In the genomic region with DNA sequence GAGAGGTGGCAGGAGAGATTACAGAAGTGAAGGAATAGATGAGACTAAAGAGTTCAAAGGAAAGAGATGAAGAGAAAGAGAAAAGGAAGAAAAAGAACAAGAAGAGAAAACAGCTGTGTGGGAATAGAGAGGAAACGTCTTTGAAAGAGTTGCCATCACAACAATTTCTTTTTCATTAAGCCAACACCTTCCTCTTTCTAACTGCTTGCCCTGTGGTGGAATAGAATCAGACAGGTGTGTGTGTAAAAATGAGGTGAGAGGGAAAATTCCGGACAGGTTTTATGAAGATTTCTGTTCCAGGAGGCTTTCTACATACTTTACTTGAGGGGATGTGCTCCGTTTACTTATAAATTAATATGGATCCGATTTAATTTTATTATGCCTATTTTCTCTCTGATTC, we compare ENCODE assay signal across 24 cellular contexts. TPM values are rescaled to one million over a fixed set of nuclear protein-coding genes. Genes with fewer than 3 reads are reported as not detected.
DNase-seq lines count a peak whose midpoint lies in the region; ATAC-seq, FAIRE-seq and TF ChIP-seq lines count a peak whose summit lies in the region.
"Had no signal": no experiment of that assay in that cellular context is flagged by ENCODE, and none has a peak within 500 bp of the region (broad histone marks: within the 10 kb centered on the region; RNA-seq: fewer than 3 reads in every experiment).

No MANE protein-coding gene starts in this region.

- H3K4me3 ChIP-seq in CD4-positive, alpha-beta memory T cell (ENCODE audit: low read length in 2 of 2), result no peak overlapping the region
- no peak overlapping the region for H3K4me3 ChIP-seq in dorsolateral prefrontal cortex
- H3K4me3 ChIP-seq in HepG2 (replicated peaks in 1 of 3; ENCODE audit: insufficient read depth in 1 of 3, low read depth in 2 of 3, low read length in 3 of 3), result no peak overlapping the region
- H3K4me3 ChIP-seq: adrenal gland, stomach, upper lobe of right lung had no signal

- FAIRE-seq in HepG2 (lab: Jason Lieb, UNC), result no peak

- no peaks in the 10 kb centered on the region for H3K36me3 Mint-ChIP-seq in T-helper 2 cell treated with Interferon-gamma antibody and Interleukin-4, amounts not matched to agents 5 μg/mL and 100 μg/mL, for 36 hours (ENCODE audit: low read depth)
- H3K36me3 Mint-ChIP-seq in CD4-positive, alpha-beta memory T cell, result peaks cover 0 to 1% of the 10 kb centered on the region in 2 donors
- no peaks in the 10 kb centered on the region for H3K36me3 Mint-ChIP-seq in T-helper 17 cell (ENCODE audit: low read depth)
- no peaks in the 10 kb centered on the region for H3K36me3 Mint-ChIP-seq in naive thymus-derived CD8-positive, alpha-beta T cell

- H3K79me2 ChIP-seq in HepG2 (ENCODE audit: insufficient read depth, low read length), result no peaks in the 10 kb centered on the region

- H3K9me3 Mint-ChIP-seq in T-helper 2 cell treated with Interferon-gamma antibody and Interleukin-4, amounts not matched to agents 5 μg/mL and 100 μg/mL, for 36 hours, result no peaks in the 10 kb centered on the region
- no peaks in the 10 kb centered on the region for H3K9me3 Mint-ChIP-seq in CD4-positive, alpha-beta memory T cell
- peaks cover 0 to 8% (median 0%) of the 10 kb centered on the region in 9 donors for H3K9me3 Mint-ChIP-seq in naive thymus-derived CD8-positive, alpha-beta T cell
- H3K9me3 Mint-ChIP-seq: activated T-cell treated with anti-CD3 and anti-CD28 coated beads, Interleukin-2, amount 50 U/mL, for 4 hours had no signal

- H4K20me1 ChIP-seq in HepG2 (ENCODE audit: insufficient read depth, low read length), result no peaks in the 10 kb centered on the region

- peaks cover 19% of the 10 kb centered on the region for H3K4me1 ChIP-seq in CD4-positive, alpha-beta memory T cell (ENCODE audit: insufficient read depth, low read length)
- H3K4me1 ChIP-seq in HepG2 (ENCODE audit: insufficient read depth, low read length), result no peaks in the 10 kb centered on the region
- H3K4me1 ChIP-seq: foreskin keratinocyte had no signal

- in situ Hi-C loops in HepG2 (cut with HindIII; ENCODE audit: extremely low pct_ligation_motif_present, low pct_unique_long_range_greater_than_20kb), result no loop called here

- TF ChIP-seq EP300 in HepG2 (IDR thresholded peaks at IDR 0.05; ENCODE audit: low read depth in 2 of 2, low read length in 2 of 2), result no peak
- TF ChIP-seq EP300 in HepG2 (CRISPR knock-in tag; IDR thresholded peaks at IDR 0.05; ENCODE audit: borderline replicate concordance), result no peak

- H3K27me3 ChIP-seq in CD4-positive, alpha-beta memory T cell (ENCODE audit: insufficient read depth, low read length), result no peaks in the 10 kb centered on the region
- H3K27me3 ChIP-seq in dorsolateral prefrontal cortex (no peaks in the 10 kb centered on the region), HepG2 (ENCODE audit: control insufficient read depth in 1 of 2, insufficient read depth in 2 of 2, low read length in 2 of 2) (no peaks in the 10 kb centered on the region)
- H3K27me3 ChIP-seq: adrenal gland, foreskin keratinocyte, stomach, upper lobe of right lung had no signal

- intact Hi-C loops in CD4-positive, alpha-beta memory T cell (cut with micrococcal nuclease), result no loop called here
- intact Hi-C loops in dorsolateral prefrontal cortex (cut with DNase I), result no loop called here
- intact Hi-C loops in HepG2 (cut with micrococcal nuclease; ENCODE audit: unreplicated experiment), result no loop called here

- no peak overlapping the region for H2AFZ ChIP-seq in HepG2 (ENCODE audit: low read length)

- ATAC-seq in T-helper 17 cell (no peak), HepG2 (no peak)
- no peak for ATAC-seq in naive thymus-derived CD8-positive, alpha-beta T cell
- ATAC-seq: foreskin keratinocyte, SK-N-SH treated with all-trans-retinoic acid at 6 μM for 48 hours had no signal

- peaks cover 21% of the 10 kb centered on the region for H3K4me1 Mint-ChIP-seq in T-helper 2 cell treated with Interferon-gamma antibody and Interleukin-4, amounts not matched to agents 5 μg/mL and 100 μg/mL, for 36 hours (ENCODE audit: low read depth)
- peaks cover 12 to 26% (median 19%) of the 10 kb centered on the region in 4 donors for H3K4me1 Mint-ChIP-seq in CD4-positive, alpha-beta memory T cell
- H3K4me1 Mint-ChIP-seq in T-helper 17 cell, result peaks cover 14% of the 10 kb centered on the region
- peaks cover 11 to 54% (median 17%) of the 10 kb centered on the region in 4 donors for H3K4me1 Mint-ChIP-seq in naive thymus-derived CD8-positive, alpha-beta T cell

- BruUV-seq in HepG2 (replicated peaks; lab: Mats Ljungman, UMichigan), result no TSS peak

- H3K27ac Mint-ChIP-seq in T-helper 2 cell treated with Interferon-gamma antibody and Interleukin-4, amounts not matched to agents 5 μg/mL and 100 μg/mL, for 36 hours, result peak overlapping the region; percentile 4
- no peak overlapping the region for H3K27ac Mint-ChIP-seq in CD4-positive, alpha-beta memory T cell
- no peak overlapping the region for H3K27ac Mint-ChIP-seq in T-helper 17 cell
- peak overlapping the region in 1 of 10 donors; percentile 23 for H3K27ac Mint-ChIP-seq in naive thymus-derived CD8-positive, alpha-beta T cell

- no peak overlapping the region for H3K9ac ChIP-seq in HepG2 (ENCODE audit: insufficient read depth, low read depth, low read length)

- peak overlapping the region; percentile 4 for H3K4me3 Mint-ChIP-seq in T-helper 2 cell treated with Interferon-gamma antibody and Interleukin-4, amounts not matched to agents 5 μg/mL and 100 μg/mL, for 36 hours
- peak overlapping the region in 5 of 8 donors; percentile 23 to 73 (median 33) for H3K4me3 Mint-ChIP-seq in CD4-positive, alpha-beta memory T cell
- H3K4me3 Mint-ChIP-seq in T-helper 17 cell, result peak overlapping the region; percentile 0
- H3K4me3 Mint-ChIP-seq in naive thymus-derived CD8-positive, alpha-beta T cell, result peak overlapping the region in 8 of 10 donors; percentile 3 to 35 (median 19)

- no peak overlapping the region for H3K4me2 ChIP-seq in HepG2 (ENCODE audit: low read depth, low read length)

- TF ChIP-seq RAD21 in HepG2 (CRISPR knock-in tag; IDR thresholded peaks at IDR 0.05), result no peak

- DNase-seq in T-helper 2 cell treated with Interferon-gamma antibody and Interleukin-4, amounts not matched to agents 5 μg/mL and 100 μg/mL, for 36 hours (ENCODE audit: low spot score), result no peak
- DNase-seq in T-helper 2 cell, result no peak
- DNase-seq in CD4-positive, alpha-beta memory T cell, result no peak
- DNase-seq in T-helper 17 cell, result no peak
- DNase-seq in naive thymus-derived CD8-positive, alpha-beta T cell, result no peak
- DNase-seq in HT-29 (ENCODE audit: low spot score), result no peak
- no peak for DNase-seq in dorsolateral prefrontal cortex
- no peak for DNase-seq in HepG2 (ENCODE audit: low spot score)
- DNase-seq: activated T-cell treated with anti-CD3 and anti-CD28 coated beads, Interleukin-2, amount 50 U/mL, for 4 hours; dermis blood vessel endothelial cell; foreskin keratinocyte; hippocampal formation; IMR-90; islet precursor cell; NCI-H187; NCI-H2227 treated with DMSO at 0.1 percent for 48 hours; posterior cingulate gyrus; stomach; upper lobe of right lung had no signal

- no peak overlapping the region for H3K27ac ChIP-seq in CD4-positive, alpha-beta memory T cell (ENCODE audit: low read depth, low read length)
- H3K27ac ChIP-seq in dorsolateral prefrontal cortex (no peak overlapping the region), HepG2 (ENCODE audit: extremely low read length, insufficient read depth, low read length) (no peak overlapping the region)
- H3K27ac ChIP-seq: adrenal gland, epithelial cell of prostate, foreskin keratinocyte, RWPE1, stomach, upper lobe of right lung had no signal

- no peak for TF ChIP-seq POLR2A in HepG2 (IDR thresholded peaks at IDR 0.05; ENCODE audit: insufficient read depth in 1 of 2, low read depth in 2 of 2, low read length in 2 of 2)

- no peaks in the 10 kb centered on the region for H3K9me3 ChIP-seq in CD4-positive, alpha-beta memory T cell (ENCODE audit: control insufficient read depth in 1 of 2, low read length in 2 of 2)
- H3K9me3 ChIP-seq in T-helper 17 cell (ENCODE audit: control insufficient read depth, low read length, poor library complexity, severe bottlenecking) (no peaks in the 10 kb centered on the region), HepG2 (ENCODE audit: low read length) (no peaks in the 10 kb centered on the region)
- H3K9me3 ChIP-seq: adrenal gland, stomach, upper lobe of right lung had no signal

- no peaks in the 10 kb centered on the region for H3K36me3 ChIP-seq in CD4-positive, alpha-beta memory T cell (ENCODE audit: insufficient read depth, low read length)
- no peaks in the 10 kb centered on the region for H3K36me3 ChIP-seq in HepG2 (replicated peaks in 1 of 2; ENCODE audit: control insufficient read depth in 1 of 2, insufficient read depth in 2 of 2, low read length in 2 of 2)
- H3K36me3 ChIP-seq: adrenal gland, stomach, upper lobe of right lung had no signal

- WGBS in HepG2 (ENCODE audit: low lambda C conversion rate), result 13% methylated on average over 4 of the region's 4 CpGs

- POLR2A ChIA-PET in CD4-positive, alpha-beta memory T cell (lab: Charles Lee; ENCODE audit: partially characterized antibody), result interaction anchor here (1.3 kb wide), 1 partner anchor 24 kb away, joined by 4 read pairs; no protein-coding TSS in a partner anchor
- POLR2A ChIA-PET in naive thymus-derived CD8-positive, alpha-beta T cell (lab: Charles Lee), result no interaction called here
- POLR2A ChIA-PET in HepG2 (lab: Yijun Ruan, JAX), result no interaction called here

- no peaks in the 10 kb centered on the region for H3K27me3 Mint-ChIP-seq in T-helper 2 cell treated with Interferon-gamma antibody and Interleukin-4, amounts not matched to agents 5 μg/mL and 100 μg/mL, for 36 hours (ENCODE audit: low read depth)
- no peaks in the 10 kb centered on the region for H3K27me3 Mint-ChIP-seq in CD4-positive, alpha-beta memory T cell
- H3K27me3 Mint-ChIP-seq in T-helper 17 cell, result no peaks in the 10 kb centered on the region
- H3K27me3 Mint-ChIP-seq in naive thymus-derived CD8-positive, alpha-beta T cell, result peaks cover 0 to 5% (median 0%) of the 10 kb centered on the region in 5 donors

- TF ChIP-seq CTCF in dorsolateral prefrontal cortex (IDR thresholded peaks at IDR 0.05 in 54 of 56, conservative IDR thresholded peaks at IDR 0.05 in 2 of 56; ENCODE audit: low read depth in 1 of 56, partially characterized antibody in 56 of 56) (no peak), HepG2 (CRISPR knock-in tag; IDR thresholded peaks at IDR 0.05) (no peak)

- CTCF ChIA-PET in CD4-positive, alpha-beta memory T cell (lab: Charles Lee; ENCODE audit: partially characterized antibody), result no interaction called here
- CTCF ChIA-PET in HepG2 (lab: Yijun Ruan, JAX; ENCODE audit: low intra/inter-chr PET ratio, low total read pairs), result no interaction called here

RNA-seq across cellular contexts. Expression of gene DTHD1, which starts 28.8 kb away (rescaled TPM):
- 1 to 10 TPM; 1.2 to 1.4 TPM for total RNA-seq in CD4-positive, alpha-beta memory T cell
- under 1 TPM in 1 of 2 donors, not detected in 1; 0.16 TPM for polyA plus RNA-seq in CD4-positive, alpha-beta memory T cell
- total RNA-seq in T-helper 17 cell, result under 1 TPM; 0.22 to 0.52 TPM
- under 1 TPM; 0.34 to 0.44 TPM for total RNA-seq in naive thymus-derived CD8-positive, alpha-beta T cell
- 1 to 10 TPM in 1 of 3 donors, under 1 TPM in 1, not detected in 1; 0.08 to 8.1 TPM for polyA plus RNA-seq in naive thymus-derived CD8-positive, alpha-beta T cell
- total RNA-seq in HT-29 (2014; rRNA removed; shearing (Covaris generic)), result 0.08 and 0.37 TPM in 2 replicates
- 1 to 10 TPM in 43 of 120 experiments, under 1 TPM in 69, not detected in 8; 0.13 to 4.1 (median 0.81) TPM for total RNA-seq in dorsolateral prefrontal cortex
- total RNA-seq in HepG2 (2016; rRNA removed; fragmentation: Illumina TruSeq; extraction: Trizol), result not detected in 2 replicates
- total RNA-seq in HepG2 (2016; cell fraction: cytosol; rRNA removed; fragmentation: Illumina TruSeq; extraction: Trizol; ENCODE audit: low read depth), result not detected in 2 replicates
- not detected in 2 replicates for total RNA-seq in HepG2 (2016; cell fraction: insoluble cytoplasmic fraction; rRNA removed; fragmentation: Illumina TruSeq; extraction: Trizol)
- not detected in 2 replicates for total RNA-seq in HepG2 (2016; cell fraction: membrane; rRNA removed; fragmentation: Illumina TruSeq; extraction: Trizol)
- not detected in 2 replicates for total RNA-seq in HepG2 (2016; cell fraction: nucleus; rRNA removed; fragmentation: Illumina TruSeq; extraction: Trizol)
- not detected in 2 replicates for polyA plus RNA-seq in HepG2 (2011; rRNA removed)
- polyA plus RNA-seq in HepG2 (2011; cell fraction: cytosol; rRNA removed), result not detected in 2 replicates
- polyA plus RNA-seq in HepG2 (2011; cell fraction: nucleus; rRNA removed), result not detected in 2 replicates
- not detected in 2 replicates for polyA plus RNA-seq in HepG2 (2012)
- polyA plus RNA-seq in HepG2 (2016; cell fraction: cytosol; fragmentation: Illumina TruSeq; extraction: Trizol; ENCODE audit: low read depth), result not detected in 2 replicates
- not detected in 2 replicates for polyA plus RNA-seq in HepG2 (2016; cell fraction: insoluble cytoplasmic fraction; fragmentation: Illumina TruSeq; extraction: Trizol; ENCODE audit: low read depth)
- polyA plus RNA-seq in HepG2 (2016; cell fraction: membrane; fragmentation: Illumina TruSeq; extraction: Trizol; ENCODE audit: low read depth), result not detected in 2 replicates
- not detected in 2 replicates for polyA plus RNA-seq in HepG2 (2016; cell fraction: nucleus; fragmentation: Illumina TruSeq; extraction: Trizol; ENCODE audit: insufficient read depth, low read depth)
- not detected in 2 replicates for polyA minus RNA-seq in HepG2 (2011; rRNA and poly(A)+ RNA removed; ENCODE audit: low replicate concordance)
- polyA minus RNA-seq in HepG2 (2011; cell fraction: cytosol; rRNA and poly(A)+ RNA removed), result not detected in 2 replicates
- polyA minus RNA-seq in HepG2 (2011; cell fraction: nucleus; rRNA and poly(A)+ RNA removed), result not detected in 2 replicates
- total RNA-seq: dermis blood vessel endothelial cell, foreskin keratinocyte, IMR-90, lung microvascular endothelial cell had no signal
- polyA plus RNA-seq: foreskin keratinocyte, IMR-90, stomach had no signal
